17 cellular contexts compared by ENCODE assay signal in the genomic region with DNA sequence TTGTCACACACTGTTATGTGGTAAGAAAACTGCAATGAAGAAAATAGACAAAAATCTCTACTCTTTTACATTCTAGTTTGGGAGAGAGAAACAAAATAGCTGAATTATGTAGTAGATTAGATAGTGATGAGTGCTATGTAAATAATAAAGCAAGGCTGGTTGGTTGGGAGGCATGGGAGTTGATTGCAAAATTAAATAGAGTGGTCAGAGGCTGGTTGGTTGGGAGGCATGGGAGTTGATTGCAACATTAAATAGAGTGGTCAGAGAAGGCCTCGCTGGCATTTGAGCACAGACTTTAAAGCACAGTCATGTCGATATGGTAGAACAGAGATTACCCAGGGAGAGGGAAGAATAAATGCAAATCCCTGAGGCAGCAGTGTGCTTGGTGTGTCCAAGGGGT.
"Had no signal": no experiment of that assay in that cellular context is flagged by ENCODE, and none has a peak within 500 bp of the region (broad histone marks: within the 10 kb centered on the region; RNA-seq: fewer than 3 reads in every experiment).

No MANE protein-coding gene starts in this region.

- H3K4me1 ChIP-seq: spleen had no signal

- DNase-seq: activated CD4-positive, alpha-beta T cell treated with anti-CD3 and anti-CD28 coated beads, Interleukin-2, amount 50 U/mL, for 4 hours; activated CD4-positive, CD25-positive, alpha-beta regulatory T cell; activated CD8-positive, alpha-beta memory T cell treated with anti-CD3 and anti-CD28 coated beads, Interleukin-2, amount 10 ng/mL, durations not matched to agents 7 days and 5 days; activated gamma-delta T cell treated with Interleukin-2 at 50 U/mL for 16 hours; activated naive CD8-positive, alpha-beta T cell treated with anti-CD3 and anti-CD28 coated beads for 36 hours; activated T-cell treated with anti-CD3 and anti-CD28 coated beads, Interleukin-2, amount 50 U/mL, for 48 hours; heart right ventricle; mucosa of descending colon; naive thymus-derived CD8-positive, alpha-beta T cell; spleen; stimulated activated naive CD4-positive, alpha-beta T cell treated with Interleukin-2 at 50 U/mL for 16 hours; T-helper 2 cell; upper lobe of left lung had no signal

- H3K27ac ChIP-seq: ascending aorta, esophagus muscularis mucosa, heart right ventricle, neutrophil, spleen, suprapubic skin, upper lobe of left lung had no signal

- ATAC-seq: activated CD8-positive, alpha-beta memory T cell treated with anti-CD3 and anti-CD28 coated beads, Interleukin-2, amount 10 ng/mL, durations not matched to agents 7 days and 5 days; mucosa of descending colon; naive thymus-derived CD8-positive, alpha-beta T cell had no signal

- H3K9me3 ChIP-seq: ascending aorta, esophagus muscularis mucosa, mucosa of descending colon, neutrophil, spleen, suprapubic skin, upper lobe of left lung had no signal

- H3K4me3 ChIP-seq: ascending aorta, esophagus muscularis mucosa, heart right ventricle, mucosa of descending colon, spleen, suprapubic skin, upper lobe of left lung had no signal

- H3K36me3 ChIP-seq: neutrophil had no signal

- H3K27me3 ChIP-seq: ascending aorta, esophagus muscularis mucosa, heart right ventricle, neutrophil, spleen, suprapubic skin, upper lobe of left lung had no signal
